In the genomic region with DNA sequence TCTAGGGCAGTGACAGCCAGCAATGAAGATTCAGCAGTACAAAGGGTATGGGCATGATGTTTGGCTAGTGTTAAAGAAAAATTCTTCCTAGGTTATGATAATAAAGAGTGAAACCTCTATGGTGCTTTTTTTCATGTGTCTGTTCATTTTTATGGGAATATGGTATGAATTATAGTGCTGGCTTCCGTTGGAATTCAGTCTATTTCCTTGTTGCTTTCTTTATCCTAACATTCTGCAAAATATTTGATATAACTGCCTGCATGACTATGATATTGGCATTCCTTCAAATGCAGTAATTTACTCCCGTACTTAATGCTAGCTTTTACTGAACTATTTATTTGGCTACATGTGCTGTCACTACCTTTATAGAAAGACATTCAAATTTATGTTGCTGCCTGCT, we compare ENCODE assay signal across 2 cellular contexts.
TF ChIP-seq lines count a peak whose summit lies in the region.

No MANE protein-coding gene starts in this region.

TF ChIP-seq in IMR-90, 13 proteins besides CTCF, POLR2A, EP300 and RAD21:
- TF ChIP-seq, protein P1, sequence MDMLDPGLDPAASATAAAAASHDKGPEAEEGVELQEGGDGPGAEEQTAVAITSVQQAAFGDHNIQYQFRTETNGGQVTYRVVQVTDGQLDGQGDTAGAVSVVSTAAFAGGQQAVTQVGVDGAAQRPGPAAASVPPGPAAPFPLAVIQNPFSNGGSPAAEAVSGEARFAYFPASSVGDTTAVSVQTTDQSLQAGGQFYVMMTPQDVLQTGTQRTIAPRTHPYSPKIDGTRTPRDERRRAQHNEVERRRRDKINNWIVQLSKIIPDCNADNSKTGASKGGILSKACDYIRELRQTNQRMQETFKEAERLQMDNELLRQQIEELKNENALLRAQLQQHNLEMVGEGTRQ (IDR thresholded peaks at IDR 0.05; ENCODE audit: low read depth, low read length) = no peak
- TF ChIP-seq BHLHE40 (IDR thresholded peaks at IDR 0.05; ENCODE audit: low read depth, low read length) (no peak), CEBPB (IDR thresholded peaks at IDR 0.05; ENCODE audit: low read depth, low read length) (no peak), MXI1 (IDR thresholded peaks at IDR 0.05; ENCODE audit: borderline replicate concordance, low read depth, low read length) (no peak), MAFK (IDR thresholded peaks at IDR 0.05; ENCODE audit: low read depth, low read length) (no peak)

TF ChIP-seq in endothelial cell of umbilical vein, 7 proteins besides CTCF, POLR2A, EP300 and RAD21:
- no peak for TF ChIP-seq GATA2 (IDR thresholded peaks at IDR 0.05; ENCODE audit: insufficient read depth, insufficient read length, low read depth, low read length)
- TF ChIP-seq JUN (IDR thresholded peaks at IDR 0.05; ENCODE audit: borderline replicate concordance, insufficient read depth, insufficient read length, low read depth) = peak; percentile 18
